In genomic region chr6:10526156-10526555, GRCh38 we compare ENCODE assay signal across 18 cellular contexts. TPM values are rescaled to one million over a fixed set of nuclear protein-coding genes. Genes with fewer than 3 reads are reported as not detected.
DNase-seq lines count a peak whose midpoint lies in the region; TF ChIP-seq lines count a peak whose summit lies in the region.
"Had no signal": no experiment of that assay in that cellular context is flagged by ENCODE, and none has a peak within 500 bp of the region (broad histone marks: within the 10 kb centered on the region; RNA-seq: fewer than 3 reads in every experiment).

No MANE protein-coding gene starts in this region.

- TF ChIP-seq CTCF in epithelial cell of esophagus (IDR thresholded peaks at IDR 0.05; ENCODE audit: insufficient read depth, low read depth, low read length, missing control alignments) (no peak), Peyer's patch (IDR thresholded peaks at IDR 0.05) (no peak)

- H3K9ac ChIP-seq in neuronal stem cell (ENCODE audit: low read depth, low read length, poor library complexity) = no peak overlapping the region

- H3K9me3 ChIP-seq in neuronal stem cell (replicated peaks in 1 of 2; ENCODE audit: control insufficient read depth in 2 of 2, insufficient read depth in 1 of 2, low read depth in 1 of 2, low read length in 2 of 2) (no peaks in the 10 kb centered on the region), Peyer's patch (no peaks in the 10 kb centered on the region)
- H3K9me3 ChIP-seq: testis had no signal

- DNase-seq in EH (ENCODE audit: low read depth) (peak; percentile 20), NCI-H460 (ENCODE audit: extremely low read depth, low read depth) (peak; percentile 67), epithelial cell of esophagus (ENCODE audit: low read depth) (peak; percentile 18), neuronal stem cell (ENCODE audit: low spot score) (no peak), T-helper 9 cell (no peak), NOMO-1 treated with dmso at 0.1 percent for 144 hours (lab: John Stamatoyannopoulos, UW; ENCODE audit: unreplicated experiment) (no peak), Peyer's patch (no peak), MV-4-11 (lab: John Stamatoyannopoulos, UW) (no peak)
- DNase-seq: activated CD4-positive, alpha-beta T cell treated with anti-CD3 and anti-CD28 coated beads for 1 hour; activated CD8-positive, alpha-beta memory T cell treated with anti-CD3 and anti-CD28 coated beads, Interleukin-2, amount 10 ng/mL, durations not matched to agents 7 days and 5 days; Calu3; islet precursor cell; NCI-H1930; NCI-H510A treated with DMSO at 0.1 percent for 48 hours; stimulated activated CD4-positive, alpha-beta T cell treated with anti-CD3 and anti-CD28 coated beads, Interleukin-4, amount 100 ng/mL, for 24 hours; T1000; testis had no signal

- H4K8ac ChIP-seq in neuronal stem cell (ENCODE audit: low read depth, low read length) = no peak overlapping the region

- no peak overlapping the region for H2BK120ac ChIP-seq in neuronal stem cell (ENCODE audit: low read depth, low read length)

- no peaks in the 10 kb centered on the region for H3K27me3 ChIP-seq in neuronal stem cell (ENCODE audit: control insufficient read depth in 3 of 3, insufficient read depth in 3 of 3, low read depth in 1 of 3, low read length in 3 of 3)
- no peaks in the 10 kb centered on the region for H3K27me3 ChIP-seq in Peyer's patch
- H3K27me3 ChIP-seq: testis had no signal

- H2AK5ac ChIP-seq in neuronal stem cell (ENCODE audit: low read depth, low read length) = no peak overlapping the region

- H3K36me3 ChIP-seq in neuronal stem cell (replicated peaks in 1 of 2; ENCODE audit: control insufficient read depth in 2 of 2, insufficient read depth in 2 of 2, low read length in 2 of 2) = no peaks in the 10 kb centered on the region
- no peaks in the 10 kb centered on the region for H3K36me3 ChIP-seq in Peyer's patch

- H3K27ac ChIP-seq in neuronal stem cell (replicated peaks; ENCODE audit: low read length) (no peak overlapping the region), Peyer's patch (no peak overlapping the region)
- H3K27ac ChIP-seq: skin epidermis, testis had no signal

- H3K18ac ChIP-seq in neuronal stem cell (ENCODE audit: low read length) = no peak overlapping the region

- no peak overlapping the region for H2BK5ac ChIP-seq in neuronal stem cell (ENCODE audit: low read length)

- H4K91ac ChIP-seq in neuronal stem cell (ENCODE audit: low read depth, low read length, poor library complexity) = no peak overlapping the region

- H3K4me1 ChIP-seq in neuronal stem cell (ENCODE audit: control insufficient read depth in 2 of 2, insufficient read depth in 1 of 2, low read depth in 1 of 2, low read length in 2 of 2) (peaks cover 6% of the 10 kb centered on the region in 2 donors), Peyer's patch (peaks cover 0 to 8% (median under 1%) of the 10 kb centered on the region in 4 donors)
- H3K4me1 ChIP-seq: testis had no signal

- no peak overlapping the region for H2BK12ac ChIP-seq in neuronal stem cell (ENCODE audit: low read length)

- H2AFZ ChIP-seq in neuronal stem cell (ENCODE audit: low read length) = peak overlapping the region; percentile 13

- H3K14ac ChIP-seq in neuronal stem cell (ENCODE audit: low read length) = no peak overlapping the region

- no peaks in the 10 kb centered on the region for H3K79me1 ChIP-seq in neuronal stem cell (ENCODE audit: low read depth, low read length)

- no peak overlapping the region for H3K23ac ChIP-seq in neuronal stem cell (ENCODE audit: low read depth, low read length, poor library complexity)

- TF ChIP-seq POLR2A in Peyer's patch (IDR thresholded peaks at IDR 0.05) = no peak

- no peak overlapping the region for H3K4me3 ChIP-seq in epithelial cell of esophagus (ENCODE audit: low read length)
- H3K4me3 ChIP-seq in neuronal stem cell (ENCODE audit: low read length in 2 of 2) = no peak overlapping the region
- H3K4me3 ChIP-seq in Peyer's patch = no peak overlapping the region
- H3K4me3 ChIP-seq: skin epidermis, testis had no signal

- no peak overlapping the region for H3K4ac ChIP-seq in neuronal stem cell (ENCODE audit: low read length)

- no peak overlapping the region for H2BK15ac ChIP-seq in neuronal stem cell (ENCODE audit: low read length)

- WGBS in neuronal stem cell (ENCODE audit: extremely low coverage in 2 of 2, insufficient read length in 2 of 2, insufficient replicate concordance in 1 of 2), 2 donors = no CpG with 5 or more reads among the region's 6 CpGs

- no peak overlapping the region for H3K4me2 ChIP-seq in neuronal stem cell (ENCODE audit: insufficient read depth, low read length, poor library complexity, severe bottlenecking)

RNA-seq across cellular contexts. Expression of gene GCNT2, which starts 5.0 kb away (rescaled TPM):
- total RNA-seq in NCI-H460 (2014; rRNA removed; shearing (Covaris generic)) = 34.4 TPM in 2 replicates
- 17.4 and 18.9 TPM in 2 replicates for polyA plus RNA-seq in NCI-H460 (2014; cell fraction: nucleus; rRNA removed)
- 20.2 TPM for polyA plus RNA-seq in neuronal stem cell (2013, experiment 1 of 2)
- 20.7 TPM for polyA plus RNA-seq in neuronal stem cell (2013, experiment 2 of 2)
- total RNA-seq in Peyer's patch = 10 to 100 TPM; 12.4 to 92.5 (median 77.0) TPM

Comparison
In these comparisons a context has a peak if more than half of its experiments do, and no peak if none do; other contexts are left out.
1. DNase-seq: peak in EH (single experiment), NCI-H460 (single experiment) and epithelial cell of esophagus (single experiment); none in neuronal stem cell (single experiment), T-helper 9 cell (single experiment), NOMO-1 treated with dmso at 0.1 percent for 144 hours (single experiment), Peyer's patch (0 of 3) and MV-4-11 (single experiment).